ENCODE assay signal across 28 cellular contexts in genomic region chr9:93038918-93039317, GRCh38. TPM values are rescaled to one million over a fixed set of nuclear protein-coding genes. Genes with fewer than 3 reads are reported as not detected.
DNase-seq lines count a peak whose midpoint lies in the region; ATAC-seq and TF ChIP-seq lines count a peak whose summit lies in the region.
"Had no signal": no experiment of that assay in that cellular context is flagged by ENCODE, and none has a peak within 500 bp of the region (broad histone marks: within the 10 kb centered on the region; RNA-seq: fewer than 3 reads in every experiment).

No MANE protein-coding gene starts in this region.

- peak overlapping the region; percentile 81 to 99 (median 91); a peak in 21 of 22 replicates for H3K4me2 ChIP-seq in BLaER1 treated with 17β-estradiol and CSF1 and Interleukin-3, amounts not matched to agents 10 nM and 100 nM
- H3K4me2 ChIP-seq: KMS-11 had no signal

- no peak overlapping the region for H3K9ac ChIP-seq in BLaER1 treated with 17β-estradiol and CSF1 and Interleukin-3, amounts not matched to agents 10 nM and 100 nM
- H3K9ac ChIP-seq: KMS-11 had no signal

- no peak overlapping the region for H3K4me3 Mint-ChIP-seq in T-helper 1 cell treated with Interleukin-12 subunit alpha and Interleukin-12 subunit beta and Interleukin-4 antibody, amounts not matched to agents 30 μg/mL and 1 μg/mL, for 36 hours
- H3K4me3 Mint-ChIP-seq in activated CD8-positive, alpha-beta T cell treated with anti-CD3 and anti-CD28 coated beads for 36 hours, result no peak overlapping the region
- no peak overlapping the region for H3K4me3 Mint-ChIP-seq in memory B cell
- H3K4me3 Mint-ChIP-seq: nephron; stimulated activated naive CD8-positive, alpha-beta T cell treated with anti-CD3 and anti-CD28 coated beads, Interleukin-15, Interleukin-2, amounts not matched to agents 100 ng/mL and 50 ng/mL, for 24 hours had no signal

- H3K27ac ChIP-seq in BLaER1 treated with 17β-estradiol and CSF1 and Interleukin-3, amounts not matched to agents 10 nM and 100 nM, result no peak overlapping the region
- H3K27ac ChIP-seq: 22Rv1, ascending aorta, KMS-11, left ventricle myocardium inferior, right lobe of liver, tibial nerve had no signal

- peaks cover 0 to 58% (median 22%) of the 10 kb centered on the region in 11 experiments; a peak in 18 of 22 replicates for H4K20me1 ChIP-seq in BLaER1 treated with 17β-estradiol and CSF1 and Interleukin-3, amounts not matched to agents 10 nM and 100 nM

- H3K27me3 ChIP-seq in BLaER1 treated with 17β-estradiol and CSF1 and Interleukin-3, amounts not matched to agents 10 nM and 100 nM, result no peaks in the 10 kb centered on the region
- H3K27me3 ChIP-seq: ascending aorta, right lobe of liver, tibial nerve had no signal

- peaks cover 9% of the 10 kb centered on the region for H3K36me3 Mint-ChIP-seq in T-helper 1 cell treated with Interleukin-12 subunit alpha and Interleukin-12 subunit beta and Interleukin-4 antibody, amounts not matched to agents 30 μg/mL and 1 μg/mL, for 36 hours (ENCODE audit: low read depth)
- H3K36me3 Mint-ChIP-seq in activated CD8-positive, alpha-beta T cell treated with anti-CD3 and anti-CD28 coated beads for 36 hours (ENCODE audit: low read depth), result peaks cover 5% of the 10 kb centered on the region
- H3K36me3 Mint-ChIP-seq in memory B cell, result peaks cover 4% of the 10 kb centered on the region

- POLR2A ChIA-PET in activated CD8-positive, alpha-beta T cell treated with anti-CD3 and anti-CD28 coated beads for 36 hours (lab: Charles Lee), result interaction anchor here (1.1 to 2.5 kb wide), 6 partner anchors 10 to 19 kb away, joined by 3 to 8 read pairs (median 3); no protein-coding TSS in a partner anchor

- no peaks in the 10 kb centered on the region for H3K9me3 Mint-ChIP-seq in T-helper 1 cell treated with Interleukin-12 subunit alpha and Interleukin-12 subunit beta and Interleukin-4 antibody, amounts not matched to agents 30 μg/mL and 1 μg/mL, for 36 hours
- H3K9me3 Mint-ChIP-seq in activated CD8-positive, alpha-beta T cell treated with anti-CD3 and anti-CD28 coated beads for 36 hours, result no peaks in the 10 kb centered on the region
- H3K9me3 Mint-ChIP-seq in memory B cell, result no peaks in the 10 kb centered on the region
- H3K9me3 Mint-ChIP-seq: nephron; stimulated activated naive CD8-positive, alpha-beta T cell treated with anti-CD3 and anti-CD28 coated beads, Interleukin-15, Interleukin-2, amounts not matched to agents 100 ng/mL and 50 ng/mL, for 24 hours had no signal

- peaks cover 5 to 30% (median 23%) of the 10 kb centered on the region in 11 experiments; a peak in 19 of 22 replicates for H3K36me3 ChIP-seq in BLaER1 treated with 17β-estradiol and CSF1 and Interleukin-3, amounts not matched to agents 10 nM and 100 nM
- H3K36me3 ChIP-seq: ascending aorta, left ventricle myocardium inferior, right lobe of liver, tibial nerve had no signal

- H3K27me3 Mint-ChIP-seq in T-helper 1 cell treated with Interleukin-12 subunit alpha and Interleukin-12 subunit beta and Interleukin-4 antibody, amounts not matched to agents 30 μg/mL and 1 μg/mL, for 36 hours (ENCODE audit: low read depth), result no peaks in the 10 kb centered on the region
- no peaks in the 10 kb centered on the region for H3K27me3 Mint-ChIP-seq in activated CD8-positive, alpha-beta T cell treated with anti-CD3 and anti-CD28 coated beads for 36 hours
- H3K27me3 Mint-ChIP-seq in memory B cell, result no peaks in the 10 kb centered on the region
- H3K27me3 Mint-ChIP-seq: stimulated activated naive CD8-positive, alpha-beta T cell treated with anti-CD3 and anti-CD28 coated beads, Interleukin-15, Interleukin-2, amounts not matched to agents 100 ng/mL and 50 ng/mL, for 24 hours had no signal

- H3K9me3 ChIP-seq in BLaER1 treated with 17β-estradiol and CSF1 and Interleukin-3, amounts not matched to agents 10 nM and 100 nM (replicated peaks in 1 of 11), result no peaks in the 10 kb centered on the region
- H3K9me3 ChIP-seq: ascending aorta, Caco-2, left ventricle myocardium inferior, right lobe of liver, tibial nerve had no signal

- H3K4me1 Mint-ChIP-seq in T-helper 1 cell treated with Interleukin-12 subunit alpha and Interleukin-12 subunit beta and Interleukin-4 antibody, amounts not matched to agents 30 μg/mL and 1 μg/mL, for 36 hours (ENCODE audit: low read depth), result peaks cover 22% of the 10 kb centered on the region
- peaks cover 55% of the 10 kb centered on the region for H3K4me1 Mint-ChIP-seq in activated CD8-positive, alpha-beta T cell treated with anti-CD3 and anti-CD28 coated beads for 36 hours (ENCODE audit: low read depth)
- H3K4me1 Mint-ChIP-seq in memory B cell, result peaks cover 33% of the 10 kb centered on the region

- no peak for DNase-seq in T-helper 1 cell
- DNase-seq in activated CD8-positive, alpha-beta T cell treated with anti-CD3 and anti-CD28 coated beads for 36 hours, result no peak
- no peak for DNase-seq in memory B cell (ENCODE audit: low spot score in 2 of 2)
- DNase-seq in NK-92 treated with Interleukin-12 subunit alpha and Interleukin-12 subunit beta, amount 100 ng/mL, for 24 hours (lab: John Stamatoyannopoulos, UW), result no peak
- DNase-seq in NCI-H82 treated with DMSO at 0.1 percent for 48 hours (lab: John Stamatoyannopoulos, UW; ENCODE audit: unreplicated experiment), result no peak
- DNase-seq: activated CD4-positive, alpha-beta T cell treated with anti-CD3 and anti-CD28 coated beads for 4 hours; activated effector memory CD4-positive, alpha-beta T cell treated with anti-CD3 and anti-CD28 coated beads, Interleukin-2, amount 50 U/mL, for 16 hours; Caco-2; dermis blood vessel endothelial cell; left ventricle myocardium inferior; midbrain; NCI-H1436 treated with DMSO at 0.1 percent for 48 hours; NCI-H524; stimulated activated CD4-positive, alpha-beta T cell treated with anti-CD3 and anti-CD28 coated beads, Interleukin-12 subunit alpha, Interleukin-12 subunit beta, amount 100 ng/mL, for 4 hours; stimulated activated CD4-positive, alpha-beta T cell treated with anti-CD3 and anti-CD28 coated beads, Interleukin-4, amount 100 ng/mL, for 24 hours had no signal

- H3K27ac Mint-ChIP-seq in T-helper 1 cell treated with Interleukin-12 subunit alpha and Interleukin-12 subunit beta and Interleukin-4 antibody, amounts not matched to agents 30 μg/mL and 1 μg/mL, for 36 hours, result peak overlapping the region; percentile 62
- H3K27ac Mint-ChIP-seq in activated CD8-positive, alpha-beta T cell treated with anti-CD3 and anti-CD28 coated beads for 36 hours, result peak overlapping the region; percentile 28
- peak overlapping the region; percentile 4 for H3K27ac Mint-ChIP-seq in memory B cell
- H3K27ac Mint-ChIP-seq: nephron had no signal

- ATAC-seq in activated CD8-positive, alpha-beta T cell treated with anti-CD3 and anti-CD28 coated beads for 36 hours, result no peak
- ATAC-seq in memory B cell (ENCODE audit: low read depth), result no peak
- ATAC-seq in HG03342 (IDR thresholded peaks at IDR 0.05; ENCODE audit: unreplicated experiment), result no peak
- ATAC-seq: Panc1 had no signal

- no peak overlapping the region for H3K4me3 ChIP-seq in BLaER1 treated with 17β-estradiol and CSF1 and Interleukin-3, amounts not matched to agents 10 nM and 100 nM
- H3K4me3 ChIP-seq: ascending aorta, GM12878, left ventricle myocardium inferior, right lobe of liver, tibial nerve had no signal

- peaks cover 75 to 95% (median 86%) of the 10 kb centered on the region in 10 experiments for H3K4me1 ChIP-seq in BLaER1 treated with 17β-estradiol and CSF1 and Interleukin-3, amounts not matched to agents 10 nM and 100 nM
- H3K4me1 ChIP-seq: ascending aorta, Caco-2, left ventricle myocardium inferior, right lobe of liver, tibial nerve had no signal

- intact Hi-C loops in activated CD8-positive, alpha-beta T cell treated with anti-CD3 and anti-CD28 coated beads for 36 hours (cut with micrococcal nuclease), result no loop called here

- CTCF ChIA-PET in activated CD8-positive, alpha-beta T cell treated with anti-CD3 and anti-CD28 coated beads for 36 hours (lab: Charles Lee), result interaction anchor here (2.9 kb wide), 1 partner anchor 11 kb away, joined by 7 read pairs; no protein-coding TSS in a partner anchor

- no peak for TF ChIP-seq CTCF in activated CD8-positive, alpha-beta T cell treated with anti-CD3 and anti-CD28 coated beads for 36 hours (IDR thresholded peaks at IDR 0.05)

RNA-seq across cellular contexts. Expression of gene SUSD3, which starts 19.6 kb away (rescaled TPM):
- total RNA-seq in activated CD8-positive, alpha-beta T cell treated with anti-CD3 and anti-CD28 coated beads for 36 hours, result 10 to 100 TPM; 34.6 to 36.7 TPM
- total RNA-seq: ascending aorta, dermis blood vessel endothelial cell, HT1080 had no signal

RNA-seq across cellular contexts. Expression of gene CARD19, which starts 57.1 kb away (rescaled TPM):
- 10 to 100 TPM; 42.9 to 43.4 TPM for total RNA-seq in activated CD8-positive, alpha-beta T cell treated with anti-CD3 and anti-CD28 coated beads for 36 hours

Comparison
In these comparisons a context has a peak if more than half of its experiments do, and no peak if none do; other contexts are left out.
1. H3K27ac Mint-ChIP-seq: peak in every context shown above with its lines; median percentile 62 in T-helper 1 cell treated with Interleukin-12 subunit alpha and Interleukin-12 subunit beta and Interleukin-4 antibody, amounts not matched to agents 30 μg/mL and 1 μg/mL, for 36 hours; 28 in activated CD8-positive, alpha-beta T cell treated with anti-CD3 and anti-CD28 coated beads for 36 hours; 4 in memory B cell.